Comparison of ENCODE assay signal across 17 cellular contexts in the genomic region with DNA sequence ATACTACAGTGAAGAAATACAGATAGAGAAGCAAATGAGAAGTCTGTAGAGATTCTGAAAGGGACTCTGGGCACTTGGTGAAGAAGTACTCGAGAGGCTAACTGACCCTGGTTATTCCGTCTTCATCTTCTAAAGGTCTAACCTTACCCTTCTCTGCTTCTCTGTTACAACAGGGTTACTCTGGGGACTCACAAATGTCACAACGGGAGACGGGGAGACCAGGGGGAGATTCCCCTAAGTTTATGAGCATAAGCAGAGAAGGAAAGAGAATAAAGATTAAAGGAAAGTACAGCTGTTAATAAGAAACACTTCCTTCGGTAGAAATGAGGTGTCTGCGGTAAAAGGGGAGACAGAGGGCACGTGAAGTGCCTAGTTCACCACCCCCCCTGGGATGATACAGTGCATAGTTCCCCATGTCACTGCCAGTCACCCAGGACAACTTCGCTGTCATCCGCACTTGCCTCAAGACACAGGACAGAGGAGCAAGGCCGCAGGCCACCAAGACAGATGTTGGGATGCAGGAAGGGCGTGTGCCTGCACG.
DNase-seq lines count a peak whose midpoint lies in the region; ATAC-seq and TF ChIP-seq lines count a peak whose summit lies in the region.
"Had no signal": no experiment of that assay in that cellular context is flagged by ENCODE, and none has a peak within 500 bp of the region (broad histone marks: within the 10 kb centered on the region; RNA-seq: fewer than 3 reads in every experiment).

No MANE protein-coding gene starts in this region.

- H3K9me3 ChIP-seq in mesenchymal stem cell (ENCODE audit: control insufficient read depth, low read length) = no peaks in the 10 kb centered on the region
- H3K9me3 ChIP-seq: BLaER1 treated with 17β-estradiol and CSF1 and Interleukin-3, amounts not matched to agents 10 nM and 100 nM; SJSA1 had no signal

- H3K9me3 Mint-ChIP-seq in activated naive CD8-positive, alpha-beta T cell (ENCODE audit: low read depth) = no peaks in the 10 kb centered on the region
- no peaks in the 10 kb centered on the region for H3K9me3 Mint-ChIP-seq in activated naive CD8-positive, alpha-beta T cell treated with anti-CD3 and anti-CD28 coated beads, Interleukin-2, amount 50 U/mL, for 24 hours
- peaks cover 4% of the 10 kb centered on the region for H3K9me3 Mint-ChIP-seq in glutamatergic neuron (ENCODE audit: unreplicated experiment)
- H3K9me3 Mint-ChIP-seq in progenitor cell of endocrine pancreas (ENCODE audit: low read depth) = no peaks in the 10 kb centered on the region

- H3K36me3 ChIP-seq in mesenchymal stem cell (ENCODE audit: control insufficient read depth in 1 of 2, insufficient read depth in 2 of 2, low read depth in 1 of 2, low read length in 2 of 2) = peaks cover 32 to 43% of the 10 kb centered on the region in 2 experiments
- H3K36me3 ChIP-seq in brain microvascular endothelial cell (replicated peaks) = peaks cover 24% of the 10 kb centered on the region

- no peak overlapping the region for H3K4me2 ChIP-seq in mesenchymal stem cell (ENCODE audit: low read length, poor library complexity, severe bottlenecking)

- WGBS in mesenchymal stem cell = 98% methylated on average over 12 of the region's 12 CpGs

- ATAC-seq in activated naive CD8-positive, alpha-beta T cell treated with anti-CD3 and anti-CD28 coated beads, Interleukin-2, amount 50 U/mL, for 24 hours = no peak
- ATAC-seq: activated CD8-positive, alpha-beta memory T cell treated with anti-CD3 and anti-CD28 coated beads, Interleukin-2, amount 10 ng/mL, durations not matched to agents 7 days and 5 days; left lobe of liver had no signal

- H3K23ac ChIP-seq in mesenchymal stem cell (ENCODE audit: low read length in 2 of 2) = no peak overlapping the region

- no peak overlapping the region for H4K91ac ChIP-seq in mesenchymal stem cell (ENCODE audit: low read length)

- H3K14ac ChIP-seq in mesenchymal stem cell (ENCODE audit: low read length in 2 of 2) = no peak overlapping the region

- H2BK15ac ChIP-seq in mesenchymal stem cell (ENCODE audit: low read depth, poor library complexity, severe bottlenecking) = no peak overlapping the region

- no peak overlapping the region for H3K4me3 ChIP-seq in mesenchymal stem cell (ENCODE audit: insufficient read depth in 1 of 2, low read depth in 1 of 2, low read length in 2 of 2)
- no peak overlapping the region for H3K4me3 ChIP-seq in brain microvascular endothelial cell (ENCODE audit: low read depth, low read length)
- H3K4me3 ChIP-seq: BLaER1 treated with 17β-estradiol and CSF1 and Interleukin-3, amounts not matched to agents 10 nM and 100 nM; SJSA1 had no signal

- peaks cover 9% of the 10 kb centered on the region for H3K4me1 ChIP-seq in mesenchymal stem cell (ENCODE audit: control insufficient read depth, insufficient read depth, low read depth, low read length)
- H3K4me1 ChIP-seq: SJSA1 had no signal

- peaks cover 47% of the 10 kb centered on the region for H3K79me1 ChIP-seq in mesenchymal stem cell (replicated peaks; ENCODE audit: low read length, poor library complexity, severe bottlenecking)

- H3K27ac ChIP-seq in mesenchymal stem cell (ENCODE audit: low read length, poor library complexity, severe bottlenecking) (no peak overlapping the region), brain microvascular endothelial cell (no peak overlapping the region)
- H3K27ac ChIP-seq: BLaER1 treated with 17β-estradiol and CSF1 and Interleukin-3, amounts not matched to agents 10 nM and 100 nM; SJSA1 had no signal

- no peaks in the 10 kb centered on the region for H3K27me3 Mint-ChIP-seq in activated naive CD8-positive, alpha-beta T cell
- H3K27me3 Mint-ChIP-seq in activated naive CD8-positive, alpha-beta T cell treated with anti-CD3 and anti-CD28 coated beads, Interleukin-2, amount 50 U/mL, for 24 hours = no peaks in the 10 kb centered on the region
- peaks cover 3% of the 10 kb centered on the region for H3K27me3 Mint-ChIP-seq in glutamatergic neuron (ENCODE audit: unreplicated experiment)
- no peaks in the 10 kb centered on the region for H3K27me3 Mint-ChIP-seq in progenitor cell of endocrine pancreas

- H3K27me3 ChIP-seq in mesenchymal stem cell (ENCODE audit: control insufficient read depth in 1 of 2, insufficient read depth in 1 of 2, low read length in 2 of 2) (no peaks in the 10 kb centered on the region), brain microvascular endothelial cell (replicated peaks) (no peaks in the 10 kb centered on the region)
- H3K27me3 ChIP-seq: BLaER1 treated with 17β-estradiol and CSF1 and Interleukin-3, amounts not matched to agents 10 nM and 100 nM; SJSA1 had no signal

- H3K27ac Mint-ChIP-seq in activated naive CD8-positive, alpha-beta T cell = no peak overlapping the region
- no peak overlapping the region for H3K27ac Mint-ChIP-seq in activated naive CD8-positive, alpha-beta T cell treated with anti-CD3 and anti-CD28 coated beads, Interleukin-2, amount 50 U/mL, for 24 hours
- peak overlapping the region; percentile 54 for H3K27ac Mint-ChIP-seq in glutamatergic neuron (ENCODE audit: unreplicated experiment)
- peak overlapping the region; percentile 46 for H3K27ac Mint-ChIP-seq in progenitor cell of endocrine pancreas
- H3K27ac Mint-ChIP-seq: activated CD8-positive, alpha-beta memory T cell treated with anti-CD3 and anti-CD28 coated beads, Interleukin-2, amount 10 ng/mL, durations not matched to agents 7 days and 5 days had no signal

- no peak overlapping the region for H4K8ac ChIP-seq in mesenchymal stem cell (ENCODE audit: low read length)

- H3K4ac ChIP-seq in mesenchymal stem cell (ENCODE audit: low read depth in 1 of 2, low read length in 2 of 2) = no peak overlapping the region

- H2AK5ac ChIP-seq in mesenchymal stem cell (ENCODE audit: low read length, severe bottlenecking) = no peak overlapping the region

- no peak overlapping the region for H2BK5ac ChIP-seq in mesenchymal stem cell (ENCODE audit: low read depth, low read length, poor library complexity, severe bottlenecking)

- H3K4me3 Mint-ChIP-seq in activated naive CD8-positive, alpha-beta T cell = peak overlapping the region; percentile 47
- H3K4me3 Mint-ChIP-seq in activated naive CD8-positive, alpha-beta T cell treated with anti-CD3 and anti-CD28 coated beads, Interleukin-2, amount 50 U/mL, for 24 hours = no peak overlapping the region
- H3K4me3 Mint-ChIP-seq in glutamatergic neuron (ENCODE audit: unreplicated experiment) (no peak overlapping the region), progenitor cell of endocrine pancreas (ENCODE audit: low read depth) (no peak overlapping the region)
- H3K4me3 Mint-ChIP-seq: activated CD8-positive, alpha-beta memory T cell treated with anti-CD3 and anti-CD28 coated beads, Interleukin-2, amount 10 ng/mL, durations not matched to agents 7 days and 5 days had no signal

- TF ChIP-seq CTCF in glutamatergic neuron (IDR thresholded peaks at IDR 0.05; ENCODE audit: partially characterized antibody, unreplicated experiment) (no peak), progenitor cell of endocrine pancreas (IDR thresholded peaks at IDR 0.05; ENCODE audit: unreplicated experiment) (no peak), brain microvascular endothelial cell (IDR thresholded peaks at IDR 0.05; ENCODE audit: low read depth, low read length, missing control alignments) (no peak)

- H2AFZ ChIP-seq in mesenchymal stem cell (ENCODE audit: low read depth, low read length) = no peak overlapping the region

- H3K18ac ChIP-seq in mesenchymal stem cell (ENCODE audit: low read depth in 1 of 2, low read length in 2 of 2) = no peak overlapping the region

- peaks cover 21% of the 10 kb centered on the region for H3K36me3 Mint-ChIP-seq in activated naive CD8-positive, alpha-beta T cell
- peaks cover 37% of the 10 kb centered on the region for H3K36me3 Mint-ChIP-seq in activated naive CD8-positive, alpha-beta T cell treated with anti-CD3 and anti-CD28 coated beads, Interleukin-2, amount 50 U/mL, for 24 hours (ENCODE audit: low read depth)
- H3K36me3 Mint-ChIP-seq in glutamatergic neuron (ENCODE audit: unreplicated experiment) (no peaks in the 10 kb centered on the region), progenitor cell of endocrine pancreas (ENCODE audit: insufficient read depth) (peaks cover 26% of the 10 kb centered on the region)

- H2BK120ac ChIP-seq in mesenchymal stem cell (ENCODE audit: low read depth, low read length) = no peak overlapping the region

- H2BK12ac ChIP-seq in mesenchymal stem cell (ENCODE audit: low read length in 2 of 2) = no peak overlapping the region

- in situ Hi-C loops in brain microvascular endothelial cell (cut with HindIII; ENCODE audit: low pct_ligation_motif_present, low sequenced_read_pairs) = no loop called here

- H3K4me1 Mint-ChIP-seq in activated naive CD8-positive, alpha-beta T cell (ENCODE audit: low read depth) = peaks cover 70% of the 10 kb centered on the region
- H3K4me1 Mint-ChIP-seq in activated naive CD8-positive, alpha-beta T cell treated with anti-CD3 and anti-CD28 coated beads, Interleukin-2, amount 50 U/mL, for 24 hours = peaks cover 66% of the 10 kb centered on the region
- H3K4me1 Mint-ChIP-seq in glutamatergic neuron (ENCODE audit: low read depth, unreplicated experiment) (peaks cover 26% of the 10 kb centered on the region), progenitor cell of endocrine pancreas (ENCODE audit: low read depth) (peaks cover 6% of the 10 kb centered on the region)

- H3K9ac ChIP-seq in mesenchymal stem cell (ENCODE audit: low read length) = no peak overlapping the region
- H3K9ac ChIP-seq: BLaER1 treated with 17β-estradiol and CSF1 and Interleukin-3, amounts not matched to agents 10 nM and 100 nM had no signal

- no peak for DNase-seq in activated naive CD8-positive, alpha-beta T cell treated with anti-CD3 and anti-CD28 coated beads, Interleukin-2, amount 50 U/mL, for 24 hours
- no peak for DNase-seq in glutamatergic neuron
- DNase-seq in progenitor cell of endocrine pancreas (ENCODE audit: low spot score, unreplicated experiment) = no peak
- no peak for DNase-seq in cerebellar cortex (ENCODE audit: low spot score)
- DNase-seq in mesenchymal stem cell = no peak
- no peak for DNase-seq in brain microvascular endothelial cell
- DNase-seq in superior temporal gyrus (ENCODE audit: extremely low spot score) = no peak
- DNase-seq: activated CD8-positive, alpha-beta memory T cell treated with anti-CD3 and anti-CD28 coated beads, Interleukin-2, amount 10 ng/mL, durations not matched to agents 7 days and 5 days; activated effector memory CD4-positive, alpha-beta T cell treated with Interleukin-2 at 50 U/mL for 16 hours; foreskin fibroblast; NCI-H1436; stimulated activated CD4-positive, alpha-beta T cell treated with anti-CD3 and anti-CD28 coated beads, Interleukin-2, amount 100 ng/mL, for 48 hours; T-helper 9 cell had no signal

Comparison
In these comparisons a context has a peak if more than half of its experiments do, and no peak if none do; other contexts are left out.
1. H3K27ac Mint-ChIP-seq: peak in glutamatergic neuron (single experiment) and progenitor cell of endocrine pancreas (single experiment); none in activated naive CD8-positive, alpha-beta T cell (single experiment) and activated naive CD8-positive, alpha-beta T cell treated with anti-CD3 and anti-CD28 coated beads, Interleukin-2, amount 50 U/mL, for 24 hours (single experiment).